In genomic region chr2:24754985-24755690, GRCh38 we compare ENCODE assay signal across 19 cellular contexts. TPM values are rescaled to one million over a fixed set of nuclear protein-coding genes. Genes with fewer than 3 reads are reported as not detected.
DNase-seq lines count a peak whose midpoint lies in the region; ATAC-seq and TF ChIP-seq lines count a peak whose summit lies in the region.
"Had no signal": no experiment of that assay in that cellular context is flagged by ENCODE, and none has a peak within 500 bp of the region (broad histone marks: within the 10 kb centered on the region; RNA-seq: fewer than 3 reads in every experiment).

No MANE protein-coding gene starts in this region.

- POLR2A ChIA-PET in WTC11 (lab: Charles Lee) = no interaction called here

- H3K36me3 Mint-ChIP-seq in activated T-cell treated with anti-CD3 and anti-CD28 coated beads, Interleukin-2, amount 50 U/mL, for 72 hours (ENCODE audit: insufficient read depth in 2 of 2) = no peaks in the 10 kb centered on the region
- peaks cover 8% of the 10 kb centered on the region for H3K36me3 Mint-ChIP-seq in WTC11

- TF ChIP-seq CTCF in WTC11 (IDR thresholded peaks at IDR 0.05) = no peak

- CTCF ChIA-PET in WTC11 (lab: Charles Lee) = interaction anchor here (0.6 kb wide), 1 partner anchor 10 kb away, joined by 3 read pairs; no protein-coding TSS in a partner anchor

- H3K9me3 Mint-ChIP-seq in activated T-cell treated with anti-CD3 and anti-CD28 coated beads, Interleukin-2, amount 50 U/mL, for 72 hours = no peaks in the 10 kb centered on the region
- H3K9me3 Mint-ChIP-seq in WTC11 = no peaks in the 10 kb centered on the region
- H3K9me3 Mint-ChIP-seq: HFFc6 had no signal

- H3K4me3 Mint-ChIP-seq in activated T-cell treated with anti-CD3 and anti-CD28 coated beads, Interleukin-2, amount 50 U/mL, for 72 hours = no peak overlapping the region
- no peak overlapping the region for H3K4me3 Mint-ChIP-seq in WTC11
- H3K4me3 Mint-ChIP-seq: HFFc6 had no signal

- no peaks in the 10 kb centered on the region for H3K4me1 Mint-ChIP-seq in activated T-cell treated with anti-CD3 and anti-CD28 coated beads, Interleukin-2, amount 50 U/mL, for 72 hours (ENCODE audit: low read depth)
- H3K4me1 Mint-ChIP-seq in WTC11 = no peaks in the 10 kb centered on the region

- no peak overlapping the region for H3K27ac Mint-ChIP-seq in activated T-cell treated with anti-CD3 and anti-CD28 coated beads, Interleukin-2, amount 50 U/mL, for 72 hours
- H3K27ac Mint-ChIP-seq in WTC11 = no peak overlapping the region; the same call in 1 of the 2 replicates
- H3K27ac Mint-ChIP-seq: HFFc6 had no signal

- H3K27me3 Mint-ChIP-seq in activated T-cell treated with anti-CD3 and anti-CD28 coated beads, Interleukin-2, amount 50 U/mL, for 72 hours (ENCODE audit: low read depth) = no peaks in the 10 kb centered on the region
- H3K27me3 Mint-ChIP-seq in WTC11 (ENCODE audit: low read depth) = no peaks in the 10 kb centered on the region

- no peak for DNase-seq in activated T-cell treated with anti-CD3 and anti-CD28 coated beads, Interleukin-2, amount 50 U/mL, for 72 hours
- DNase-seq in activated T-cell treated with anti-CD3 and anti-CD28 coated beads for 4 hours = no peak
- DNase-seq in M059J (ENCODE audit: low read depth) = peak; percentile 5
- DNase-seq in WTC11 (ENCODE audit: low spot score) = no peak
- DNase-seq in stimulated activated naive CD8-positive, alpha-beta T cell treated with anti-CD3 and anti-CD28 coated beads, Interleukin-15, Interleukin-2, amounts not matched to agents 100 U/mL and 50 U/mL, for 24 hours = no peak
- no peak for DNase-seq in epidermal melanocyte (ENCODE audit: insufficient read length, low spot score)
- DNase-seq in superior temporal gyrus (ENCODE audit: extremely low spot score) = no peak
- DNase-seq: activated CD4-positive, alpha-beta T cell treated with anti-CD3 and anti-CD28 coated beads, Interleukin-2, amount 50 U/mL, for 1 hour; aorta; C1 segment of cervical spinal cord; cerebellar nuclear complex; effector CD8-positive, alpha-beta T cell; GF-D8; HFFc6; Kasumi-1; NCI-H1105 treated with DMSO at 0.1 percent for 48 hours; NCI-H345; stimulated activated CD4-positive, alpha-beta T cell treated with anti-CD3 and anti-CD28 coated beads, Interleukin-4, amount 100 ng/mL, for 24 hours had no signal

- peak; percentile 46 to 78 for ATAC-seq in activated T-cell treated with anti-CD3 and anti-CD28 coated beads, Interleukin-2, amount 50 U/mL, for 72 hours (replicated peaks in 1 of 2)
- ATAC-seq in WTC11 = peak; percentile 71
- ATAC-seq in stimulated activated naive CD8-positive, alpha-beta T cell treated with anti-CD3 and anti-CD28 coated beads, Interleukin-15, Interleukin-2, amounts not matched to agents 100 U/mL and 50 U/mL, for 24 hours = peak; percentile 49
- no peak for ATAC-seq in GM19452 (IDR thresholded peaks at IDR 0.05; ENCODE audit: unreplicated experiment)

TF ChIP-seq in WTC11, 78 proteins besides CTCF, POLR2A, EP300 and RAD21 (continues in another document):
- TF ChIP-seq ZBTB21 (CRISPR knock-in tag; IDR thresholded peaks at IDR 0.05; ENCODE audit: borderline replicate concordance) = no peak
- TF ChIP-seq ZNF671 (CRISPR knock-in tag; IDR thresholded peaks at IDR 0.05) = no peak
- no peak for TF ChIP-seq ZNF532 (CRISPR knock-in tag; IDR thresholded peaks at IDR 0.05; ENCODE audit: borderline replicate concordance)
- no peak for TF ChIP-seq OVOL2 (CRISPR knock-in tag; IDR thresholded peaks at IDR 0.05; ENCODE audit: borderline replicate concordance)
- TF ChIP-seq ZSCAN18 (CRISPR knock-in tag; IDR thresholded peaks at IDR 0.05) = no peak
- no peak for TF ChIP-seq ARID4B (CRISPR knock-in tag; IDR thresholded peaks at IDR 0.05; ENCODE audit: borderline replicate concordance)
- no peak for TF ChIP-seq ZNF317 (CRISPR knock-in tag; IDR thresholded peaks at IDR 0.05; ENCODE audit: borderline replicate concordance, low read depth)
- no peak for TF ChIP-seq KAT7 (CRISPR knock-in tag; IDR thresholded peaks at IDR 0.05; ENCODE audit: borderline replicate concordance)

RNA-seq across cellular contexts. Expression of gene PTRHD1, which starts 38.1 kb away (rescaled TPM):
- 10 to 100 TPM; 25.5 to 29.3 TPM for total RNA-seq in activated T-cell treated with anti-CD3 and anti-CD28 coated beads, Interleukin-2, amount 50 U/mL, for 72 hours
- 31.6 and 34.6 TPM in 2 replicates for total RNA-seq in M059J (2014; rRNA removed; shearing (Covaris generic))
- total RNA-seq in WTC11 (2021) = 37.6 to 43.4 TPM (median 39.2 TPM) in 3 replicates

RNA-seq across cellular contexts. Expression of gene CENPO, which starts 38.1 kb away (rescaled TPM):
- 10 to 100 TPM; 38.6 to 44.1 TPM for total RNA-seq in activated T-cell treated with anti-CD3 and anti-CD28 coated beads, Interleukin-2, amount 50 U/mL, for 72 hours
- 31.0 and 33.9 TPM in 2 replicates for total RNA-seq in M059J (2014; rRNA removed; shearing (Covaris generic))
- 35.2 to 38.6 TPM (median 35.2 TPM) in 3 replicates for total RNA-seq in WTC11 (2021)
